8 cellular contexts compared by ENCODE assay signal in genomic region chrX:49268702-49269009, GRCh38. TPM values are rescaled to one million over a fixed set of nuclear protein-coding genes. Genes with fewer than 3 reads are reported as not detected.
DNase-seq lines count a peak whose midpoint lies in the region; TF ChIP-seq lines count a peak whose summit lies in the region.

No MANE protein-coding gene starts in this region.

- no peak for TF ChIP-seq CTCF in fibroblast of lung (conservative IDR thresholded peaks at IDR 0.05 in 1 of 2, IDR thresholded peaks at IDR 0.05 in 1 of 2; ENCODE audit: low read depth in 1 of 2, low read length in 2 of 2)

- no peaks in the 10 kb centered on the region for H3K9me3 ChIP-seq in SK-N-MC (ENCODE audit: low read depth, low read length)
- H3K9me3 ChIP-seq in fibroblast of lung (ENCODE audit: control insufficient read depth, insufficient read depth, low read depth, low read length) = no peaks in the 10 kb centered on the region

- H3K79me2 ChIP-seq in fibroblast of lung (ENCODE audit: control insufficient read depth, insufficient read depth, low read length) = peaks cover 14% of the 10 kb centered on the region

- no peak for DNase-seq in SK-N-MC (ENCODE audit: low read depth, low spot score)
- DNase-seq in fibroblast of lung (ENCODE audit: low read depth in 2 of 2) = no peak
- no peak for DNase-seq in NCI-H1694 (lab: John Stamatoyannopoulos, UW)
- DNase-seq in DMS53 treated with DMSO at 0.1 percent for 48 hours (lab: John Stamatoyannopoulos, UW; ENCODE audit: unreplicated experiment) = no peak
- DNase-seq in stimulated activated naive CD4-positive, alpha-beta T cell (lab: John Stamatoyannopoulos, UW) = no peak
- DNase-seq in AG20443 (ENCODE audit: low spot score) = no peak

- peak overlapping the region; percentile 63 for H3K9ac ChIP-seq in SK-N-MC (ENCODE audit: insufficient read length)
- peak overlapping the region; percentile 50 for H3K9ac ChIP-seq in fibroblast of lung (ENCODE audit: insufficient read depth, low read length)
- H3K9ac ChIP-seq in rectal smooth muscle tissue (ENCODE audit: low read length) = peak overlapping the region; percentile 34

- no peaks in the 10 kb centered on the region for H3K4me1 ChIP-seq in fibroblast of lung (ENCODE audit: control insufficient read depth, extremely low read depth, insufficient read depth, low read length)
- no peaks in the 10 kb centered on the region for H3K4me1 ChIP-seq in rectal smooth muscle tissue (ENCODE audit: control insufficient read depth, insufficient read depth, low read length)

- H3K4me3 ChIP-seq in GM08714 (ENCODE audit: low read length) (peak overlapping the region; percentile 67), SK-N-MC (peak overlapping the region; percentile 69), fibroblast of lung (replicated peaks in 1 of 4; ENCODE audit: control extremely low read depth in 1 of 4, insufficient read depth in 1 of 4, low read depth in 3 of 4, low read length in 4 of 4) (peak overlapping the region; percentile 42 to 68 (median 58)), rectal smooth muscle tissue (ENCODE audit: low read length) (peak overlapping the region; percentile 76)

- no peaks in the 10 kb centered on the region for H4K20me1 ChIP-seq in fibroblast of lung (ENCODE audit: control insufficient read depth, extremely low read depth, insufficient read depth, low read length)

- H3K27ac ChIP-seq in SK-N-MC (peak overlapping the region; percentile 10; the same call in 1 of the 2 replicates), fibroblast of lung (ENCODE audit: insufficient read depth, low read length) (peak overlapping the region; percentile 98), rectal smooth muscle tissue (ENCODE audit: low read depth, low read length) (peak overlapping the region; percentile 96)

- peak overlapping the region; percentile 92 for H3K4me2 ChIP-seq in fibroblast of lung (ENCODE audit: extremely low read depth, insufficient read depth, low read length)

- no peaks in the 10 kb centered on the region for H3K27me3 ChIP-seq in fibroblast of lung (ENCODE audit: control insufficient read depth, insufficient read depth, low read length)
- no peaks in the 10 kb centered on the region for H3K27me3 ChIP-seq in rectal smooth muscle tissue (ENCODE audit: control insufficient read depth, insufficient read depth, low read length)

- no peaks in the 10 kb centered on the region for H3K36me3 ChIP-seq in SK-N-MC (ENCODE audit: insufficient read depth, low read length)
- no peaks in the 10 kb centered on the region for H3K36me3 ChIP-seq in fibroblast of lung (ENCODE audit: control insufficient read depth, insufficient read depth, low read length)
- H3K36me3 ChIP-seq in rectal smooth muscle tissue (ENCODE audit: control insufficient read depth, insufficient read depth, low read length) = no peaks in the 10 kb centered on the region

- peak overlapping the region; percentile 67 for H2AFZ ChIP-seq in fibroblast of lung (ENCODE audit: low read length)

RNA-seq across cellular contexts. Expression of gene PPP1R3F, which starts 0.9 kb away (rescaled TPM):
- 6.8 and 10.8 TPM in 2 replicates for total RNA-seq in fibroblast of lung
- 0.93 and 0.95 TPM in 2 replicates for polyA plus RNA-seq in fibroblast of lung
- polyA plus RNA-seq in fibroblast of lung (2012) = 1.4 and 1.5 TPM in 2 replicates
- 0.19 and 0.86 TPM in 2 replicates for polyA minus RNA-seq in fibroblast of lung (ENCODE audit: low replicate concordance)

RNA-seq across cellular contexts. Expression of gene FOXP3, which starts 4.1 kb away (rescaled TPM):
- total RNA-seq in fibroblast of lung = under 0.01 TPM in 1 of 2 replicates, not detected in the other
- polyA plus RNA-seq in fibroblast of lung = 0.03 TPM in 1 of 2 replicates, not detected in the other
- polyA plus RNA-seq in fibroblast of lung (2012) = 0.14 TPM in 1 of 2 replicates, not detected in the other
- not detected in 2 replicates for polyA minus RNA-seq in fibroblast of lung (ENCODE audit: low replicate concordance)

RNA-seq across cellular contexts. Expression of gene CCDC22, which starts 33.4 kb away (rescaled TPM):
- total RNA-seq in fibroblast of lung = 7.2 and 8.9 TPM in 2 replicates
- polyA plus RNA-seq in fibroblast of lung = 4.6 and 7.4 TPM in 2 replicates
- polyA plus RNA-seq in fibroblast of lung (2012) = 8.8 and 12.7 TPM in 2 replicates
- 9.0 and 38.4 TPM in 2 replicates for polyA minus RNA-seq in fibroblast of lung (ENCODE audit: low replicate concordance)

RNA-seq across cellular contexts. Expression of gene GAGE10, which starts 34.8 kb away (rescaled TPM):
- not detected in 2 replicates for total RNA-seq in fibroblast of lung
- polyA plus RNA-seq in fibroblast of lung = not detected in 2 replicates
- not detected in 2 replicates for polyA plus RNA-seq in fibroblast of lung (2012)
- not detected in 2 replicates for polyA minus RNA-seq in fibroblast of lung (ENCODE audit: low replicate concordance)

RNA-seq across cellular contexts. Expression of gene CACNA1F, which starts 35.5 kb away (rescaled TPM):
- 0.17 and 0.26 TPM in 2 replicates for total RNA-seq in fibroblast of lung
- polyA plus RNA-seq in fibroblast of lung = not detected in 2 replicates
- polyA plus RNA-seq in fibroblast of lung (2012) = not detected in 2 replicates
- not detected in 2 replicates for polyA minus RNA-seq in fibroblast of lung (ENCODE audit: low replicate concordance)

Comparison
In these comparisons a context has a peak if more than half of its experiments do, and no peak if none do; other contexts are left out.
1. H3K27ac ChIP-seq: peak in every context shown above with its lines; median percentile 98 in fibroblast of lung; 96 in rectal smooth muscle tissue; 10 in SK-N-MC.